ENCODE assay signal across 14 cellular contexts in the genomic region with DNA sequence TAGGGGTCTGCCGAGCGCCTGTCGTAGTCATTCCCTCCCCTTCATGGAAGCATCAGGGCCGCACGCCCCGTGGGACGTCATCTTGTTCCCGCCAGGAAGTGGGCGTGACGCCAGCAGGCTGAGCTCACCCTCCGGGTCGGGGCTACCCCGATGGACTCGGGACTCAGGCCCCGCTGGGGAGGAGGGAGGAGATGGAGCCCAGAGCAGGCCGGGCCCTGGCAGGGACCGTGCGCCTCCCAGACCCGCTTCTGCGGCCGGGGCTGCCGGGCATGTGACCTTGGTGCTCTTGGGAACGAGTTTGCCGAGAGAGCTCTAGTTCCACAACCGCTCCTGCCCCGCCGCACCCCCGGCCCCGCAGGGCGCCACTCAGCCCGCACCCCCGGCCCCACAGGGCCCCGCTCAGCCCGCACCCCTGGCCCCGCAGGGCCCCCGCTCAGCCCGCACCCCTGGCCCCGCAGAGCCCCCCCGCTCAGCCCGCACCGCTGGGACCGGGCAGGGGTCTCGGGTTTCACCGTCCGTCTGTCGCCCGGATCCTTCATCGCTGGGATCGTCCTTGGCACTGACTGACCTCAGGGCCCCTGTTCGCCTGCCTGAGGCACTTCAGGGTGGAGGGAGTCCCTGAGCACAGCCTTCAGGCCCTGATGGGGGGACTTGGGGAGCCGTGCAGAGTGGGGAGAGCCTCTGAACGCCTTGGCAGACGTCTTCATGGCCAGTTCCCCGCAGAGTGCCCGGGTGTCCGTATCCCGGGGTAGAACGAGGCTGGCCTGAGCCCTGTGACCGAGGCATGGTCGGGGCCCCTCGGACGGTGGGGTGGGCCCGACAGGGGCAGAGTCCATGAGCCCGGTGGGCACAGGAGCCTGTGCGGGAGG. TPM values are rescaled to one million over a fixed set of nuclear protein-coding genes. Genes with fewer than 3 reads are reported as not detected.
A peak's percentile ranks its signal among the peaks of the same experiment; 100 is the strongest.
DNase-seq lines count a peak whose midpoint lies in the region; ATAC-seq and TF ChIP-seq lines count a peak whose summit lies in the region.
"Had no signal": no experiment of that assay in that cellular context is flagged by ENCODE, and none has a peak within 500 bp of the region (broad histone marks: within the 10 kb centered on the region; RNA-seq: fewer than 3 reads in every experiment).

No MANE protein-coding gene starts in this region.

- no peaks in the 10 kb centered on the region for H3K79me2 ChIP-seq in fibroblast of lung (ENCODE audit: control insufficient read depth, insufficient read depth, low read length)

- no peaks in the 10 kb centered on the region for H3K36me3 ChIP-seq in fibroblast of lung (ENCODE audit: control insufficient read depth, insufficient read depth, low read length)
- H3K36me3 ChIP-seq in upper lobe of left lung, result no peaks in the 10 kb centered on the region
- H3K36me3 ChIP-seq: brain microvascular endothelial cell had no signal

- H3K4me3 ChIP-seq in fibroblast of lung (replicated peaks in 1 of 4; ENCODE audit: control extremely low read depth in 1 of 4, insufficient read depth in 1 of 4, low read depth in 3 of 4, low read length in 4 of 4) (no peak overlapping the region), upper lobe of left lung (no peak overlapping the region)

- WGBS in upper lobe of left lung, 2 donors, result 33 to 42% methylated on average over 12 to 51 of the region's 65 CpGs

- H3K4me1 ChIP-seq in fibroblast of lung (ENCODE audit: control insufficient read depth, extremely low read depth, insufficient read depth, low read length) (peaks cover 4% of the 10 kb centered on the region), upper lobe of left lung (peaks cover 15 to 40% (median 18%) of the 10 kb centered on the region in 4 donors)

- H3K9me3 Mint-ChIP-seq in endothelial cell (ENCODE audit: unreplicated experiment), result no peaks in the 10 kb centered on the region
- H3K9me3 Mint-ChIP-seq: endodermal cell had no signal

- TF ChIP-seq POLR2A in upper lobe of left lung (IDR thresholded peaks at IDR 0.05), result no peak

- no peak overlapping the region for H2AFZ ChIP-seq in fibroblast of lung (ENCODE audit: low read length)

- peaks cover 1% of the 10 kb centered on the region for H3K27me3 Mint-ChIP-seq in endothelial cell (ENCODE audit: unreplicated experiment)

- H3K9me3 ChIP-seq in fibroblast of lung (ENCODE audit: control insufficient read depth, insufficient read depth, low read depth, low read length) (no peaks in the 10 kb centered on the region), upper lobe of left lung (no peaks in the 10 kb centered on the region)

- no peak overlapping the region for H3K4me2 ChIP-seq in fibroblast of lung (ENCODE audit: extremely low read depth, insufficient read depth, low read length)

- H3K36me3 Mint-ChIP-seq in endothelial cell (ENCODE audit: low read depth, unreplicated experiment), result no peaks in the 10 kb centered on the region

- H3K27ac ChIP-seq in fibroblast of lung (ENCODE audit: insufficient read depth, low read length) (no peak overlapping the region), upper lobe of left lung (peak overlapping the region in 3 of 4 donors; percentile 42 to 68 (median 44))
- H3K27ac ChIP-seq: brain microvascular endothelial cell had no signal

- no peak overlapping the region for H3K9ac ChIP-seq in fibroblast of lung (ENCODE audit: insufficient read depth, low read length)

- H3K27ac Mint-ChIP-seq in endothelial cell (ENCODE audit: unreplicated experiment), result no peak overlapping the region
- H3K27ac Mint-ChIP-seq: endodermal cell had no signal

- no peak overlapping the region for H3K4me3 Mint-ChIP-seq in endothelial cell (ENCODE audit: unreplicated experiment)
- H3K4me3 Mint-ChIP-seq: endodermal cell had no signal

- no peak for TF ChIP-seq EP300 in upper lobe of left lung (IDR thresholded peaks at IDR 0.05)

- ATAC-seq in upper lobe of left lung (ENCODE audit: low FRiP score in 2 of 2) (no peak), HG03139 (IDR thresholded peaks at IDR 0.05; ENCODE audit: unreplicated experiment) (no peak), HG02759 (IDR thresholded peaks at IDR 0.05; ENCODE audit: unreplicated experiment) (no peak)

- DNase-seq in DMS153 treated with DMSO at 0.1 percent for 48 hours (lab: John Stamatoyannopoulos, UW; ENCODE audit: unreplicated experiment) (peak; percentile 30), DMS153 (lab: John Stamatoyannopoulos, UW) (no peak), fibroblast of lung (ENCODE audit: low read depth in 2 of 2) (peak; percentile 18 to 38), mucosa of gallbladder (ENCODE audit: low spot score) (peak; percentile 53), upper lobe of left lung (peak in 1 of 2 donors; percentile 82), endothelial cell (ENCODE audit: low spot score) (no peak)
- DNase-seq: 8988T, brain microvascular endothelial cell, endodermal cell, mesendoderm, T-helper 1 cell had no signal

- H4K20me1 ChIP-seq in fibroblast of lung (ENCODE audit: control insufficient read depth, extremely low read depth, insufficient read depth, low read length), result no peaks in the 10 kb centered on the region

- TF ChIP-seq CTCF in fibroblast of lung (conservative IDR thresholded peaks at IDR 0.05 in 1 of 2, IDR thresholded peaks at IDR 0.05 in 1 of 2; ENCODE audit: low read depth in 1 of 2, low read length in 2 of 2) (no peak), upper lobe of left lung (IDR thresholded peaks at IDR 0.05) (no peak), endothelial cell (IDR thresholded peaks at IDR 0.05; ENCODE audit: unreplicated experiment) (no peak)

- no peaks in the 10 kb centered on the region for H3K4me1 Mint-ChIP-seq in endothelial cell (ENCODE audit: unreplicated experiment)

- H3K27me3 ChIP-seq in fibroblast of lung (ENCODE audit: control insufficient read depth, insufficient read depth, low read length) (peaks cover 12% of the 10 kb centered on the region), upper lobe of left lung (peaks cover 0 to 58% (median 21%) of the 10 kb centered on the region in 4 donors)
- H3K27me3 ChIP-seq: brain microvascular endothelial cell had no signal

RNA-seq across cellular contexts. Expression of gene CACNA1H, which starts 5.8 kb away (rescaled TPM):
- total RNA-seq in fibroblast of lung (0.26 and 1.2 TPM in 2 replicates), mucosa of gallbladder (133 TPM), upper lobe of left lung (10 to 100 TPM in 2 of 6 donors, 1 to 10 TPM in 4; 6.4 to 46.1 (median 9.3) TPM), endothelial cell (ENCODE audit: unreplicated experiment) (3.4 TPM)
- polyA plus RNA-seq in fibroblast of lung, result 0.05 and 10.5 TPM in 2 replicates
- 0.03 and 20.0 TPM in 2 replicates for polyA plus RNA-seq in fibroblast of lung (2012)
- polyA minus RNA-seq in fibroblast of lung (ENCODE audit: low replicate concordance), result 0.11 and 84.6 TPM in 2 replicates
- total RNA-seq: OCI-LY7 had no signal

Comparison
In these comparisons a context has a peak if more than half of its experiments do, and no peak if none do; other contexts are left out.
1. DNase-seq: peak in DMS153 treated with DMSO at 0.1 percent for 48 hours (single experiment), fibroblast of lung (2 of 2) and mucosa of gallbladder (single experiment); none in DMS153 (single experiment) and endothelial cell (single experiment).